ENCODE assay signal across 1 cellular context in genomic region chr12:56645717-56646446, GRCh38.
TF ChIP-seq lines count a peak whose summit lies in the region.

Gene ATP5F1B, minus strand, starts transcription at chr12:56645984. Its CDS starts 21 bp downstream, at chr12:56645963.

TF ChIP-seq in A549, 52 proteins besides CTCF, POLR2A, EP300 and RAD21 (continued from another document):
- TF ChIP-seq PBX3 (IDR thresholded peaks at IDR 0.05) (peak; percentile 100), CHD4 (IDR thresholded peaks at IDR 0.05; ENCODE audit: borderline replicate concordance) (no peak), HOXB13 (CRISPR knock-in tag; IDR thresholded peaks at IDR 0.05; ENCODE audit: low read depth) (no peak), EHF (CRISPR knock-in tag; IDR thresholded peaks at IDR 0.05) (no peak), CBX2 (IDR thresholded peaks at IDR 0.05; ENCODE audit: borderline replicate concordance, low read depth) (no peak), REST (IDR thresholded peaks at IDR 0.05) (peak; percentile 14; the same call in 1 of the 2 replicates), MAZ (IDR thresholded peaks at IDR 0.05; ENCODE audit: borderline replicate concordance, low read depth, low read length) (no peak), BCL3 (IDR thresholded peaks at IDR 0.05) (peak; percentile 95), FOXS1 (CRISPR knock-in tag; IDR thresholded peaks at IDR 0.05) (no peak), PHF8 (IDR thresholded peaks at IDR 0.05; ENCODE audit: borderline replicate concordance, low read depth) (peak; percentile 99), KDM5A (IDR thresholded peaks at IDR 0.05) (no peak), SMC3 (IDR thresholded peaks at IDR 0.05) (no peak), EHMT2 (IDR thresholded peaks at IDR 0.05; ENCODE audit: low read depth) (no peak), ESRRA (IDR thresholded peaks at IDR 0.05; ENCODE audit: borderline replicate concordance, low read length) (peak; percentile 86), CHD2 (IDR thresholded peaks at IDR 0.05; ENCODE audit: low read length, partially characterized antibody) (peak; percentile 68), ELK1 (IDR thresholded peaks at IDR 0.05; ENCODE audit: low read depth, low read length) (no peak), HOXB5 (CRISPR knock-in tag; IDR thresholded peaks at IDR 0.05) (no peak), RNF2 (IDR thresholded peaks at IDR 0.05; ENCODE audit: borderline replicate concordance, low read depth) (no peak), CEBPB (IDR thresholded peaks at IDR 0.05) (no peak), ATOH8 (CRISPR knock-in tag; IDR thresholded peaks at IDR 0.05; ENCODE audit: low read depth) (no peak), ZFP36 (IDR thresholded peaks at IDR 0.05; ENCODE audit: borderline replicate concordance, partially characterized antibody) (no peak), CBX8 (IDR thresholded peaks at IDR 0.05) (no peak), HMGXB4 (CRISPR knock-in tag; IDR thresholded peaks at IDR 0.05; ENCODE audit: borderline replicate concordance) (no peak), NR3C1 (IDR thresholded peaks at IDR 0.05) (no peak), MAX (IDR thresholded peaks at IDR 0.05) (peak; percentile 80)
